Comparison of ENCODE assay signal across 22 cellular contexts in genomic region chr15:65383991-65384390, GRCh38. TPM values are rescaled to one million over a fixed set of nuclear protein-coding genes. Genes with fewer than 3 reads are reported as not detected.
DNase-seq lines count a peak whose midpoint lies in the region; ATAC-seq and TF ChIP-seq lines count a peak whose summit lies in the region.
"Had no signal": no experiment of that assay in that cellular context is flagged by ENCODE, and none has a peak within 500 bp of the region (broad histone marks: within the 10 kb centered on the region; RNA-seq: fewer than 3 reads in every experiment).

No MANE protein-coding gene starts in this region.

- peaks cover 11% of the 10 kb centered on the region for H3K27me3 Mint-ChIP-seq in activated naive CD8-positive, alpha-beta T cell
- H3K27me3 Mint-ChIP-seq in activated naive CD8-positive, alpha-beta T cell treated with anti-CD3 and anti-CD28 coated beads, Interleukin-2, amount 50 U/mL, for 24 hours = peaks cover 19% of the 10 kb centered on the region
- H3K27me3 Mint-ChIP-seq in immature natural killer cell (ENCODE audit: low read depth in 3 of 3) = peaks cover 3 to 9% (median 3%) of the 10 kb centered on the region in 3 donors
- H3K27me3 Mint-ChIP-seq in progenitor cell of endocrine pancreas = peaks cover 9% of the 10 kb centered on the region

- no peaks in the 10 kb centered on the region for H3K36me3 Mint-ChIP-seq in activated naive CD8-positive, alpha-beta T cell
- H3K36me3 Mint-ChIP-seq in activated naive CD8-positive, alpha-beta T cell treated with anti-CD3 and anti-CD28 coated beads, Interleukin-2, amount 50 U/mL, for 24 hours (ENCODE audit: low read depth) = no peaks in the 10 kb centered on the region
- no peaks in the 10 kb centered on the region for H3K36me3 Mint-ChIP-seq in immature natural killer cell
- H3K36me3 Mint-ChIP-seq in progenitor cell of endocrine pancreas (ENCODE audit: insufficient read depth) = peaks cover 2% of the 10 kb centered on the region

- DNase-seq in activated naive CD8-positive, alpha-beta T cell treated with anti-CD3 and anti-CD28 coated beads, Interleukin-2, amount 50 U/mL, for 24 hours = no peak
- DNase-seq in immature natural killer cell (no peak), progenitor cell of endocrine pancreas (ENCODE audit: low spot score, unreplicated experiment) (no peak), D341Med (ENCODE audit: low spot score) (no peak), stomach (no peak)
- DNase-seq in activated CD4-positive, CD25-positive, alpha-beta regulatory T cell (lab: John Stamatoyannopoulos, UW) = no peak
- DNase-seq: activated CD4-positive, alpha-beta T cell treated with anti-CD3 and anti-CD28 coated beads, Interleukin-2, amount 50 U/mL, for 48 hours; foreskin melanocyte; GM23248; KBM-7; NCI-H1436 treated with DMSO at 0.1 percent for 48 hours; NCI-H2107; NCI-H446; sigmoid colon; transverse colon had no signal

- H3K36me3 ChIP-seq in Loucy (ENCODE audit: insufficient read depth, low read length) (no peaks in the 10 kb centered on the region), stomach (no peaks in the 10 kb centered on the region)
- H3K36me3 ChIP-seq: sigmoid colon, transverse colon had no signal

- no peaks in the 10 kb centered on the region for H3K9me3 ChIP-seq in Loucy (ENCODE audit: insufficient read depth, low read depth, low read length)
- no peaks in the 10 kb centered on the region for H3K9me3 ChIP-seq in stomach
- H3K9me3 ChIP-seq: sigmoid colon, transverse colon had no signal

- TF ChIP-seq EP300 in stomach (IDR thresholded peaks at IDR 0.05) = no peak

- H3K9ac ChIP-seq in Loucy (ENCODE audit: low read depth, low read length, poor library complexity, severe bottlenecking) = peak overlapping the region; percentile 79
- H3K9ac ChIP-seq: GM23248 had no signal

- no peak for ATAC-seq in activated naive CD8-positive, alpha-beta T cell treated with anti-CD3 and anti-CD28 coated beads, Interleukin-2, amount 50 U/mL, for 24 hours

- intact Hi-C loops in stomach (cut with DNase I; ENCODE audit: low total_unique reads) = no loop called here

- TF ChIP-seq POLR2A in stomach (IDR thresholded peaks at IDR 0.05) = no peak

- H4K20me1 ChIP-seq in Loucy (ENCODE audit: insufficient read depth, low read length, poor library complexity, severe bottlenecking) = no peaks in the 10 kb centered on the region

- H3K9me2 ChIP-seq in Loucy (replicated peaks; ENCODE audit: low read depth, low read length) = no peaks in the 10 kb centered on the region

- no peak overlapping the region for H3K27ac ChIP-seq in stomach
- H3K27ac ChIP-seq: GM23248, sigmoid colon, SK-N-MC, transverse colon had no signal

- TF ChIP-seq CTCF in Loucy (conservative IDR thresholded peaks at IDR 0.05; ENCODE audit: low read length) (no peak), progenitor cell of endocrine pancreas (IDR thresholded peaks at IDR 0.05; ENCODE audit: unreplicated experiment) (no peak), stomach (IDR thresholded peaks at IDR 0.05) (no peak)

- no peaks in the 10 kb centered on the region for H3K9me3 Mint-ChIP-seq in activated naive CD8-positive, alpha-beta T cell (ENCODE audit: low read depth)
- H3K9me3 Mint-ChIP-seq in activated naive CD8-positive, alpha-beta T cell treated with anti-CD3 and anti-CD28 coated beads, Interleukin-2, amount 50 U/mL, for 24 hours = no peaks in the 10 kb centered on the region
- H3K9me3 Mint-ChIP-seq in immature natural killer cell (no peaks in the 10 kb centered on the region), progenitor cell of endocrine pancreas (ENCODE audit: low read depth) (no peaks in the 10 kb centered on the region)
- H3K9me3 Mint-ChIP-seq: WTC11 had no signal

- H3F3A ChIP-seq in Loucy (ENCODE audit: low read depth) = no peaks in the 10 kb centered on the region

- peaks cover 9% of the 10 kb centered on the region for H3K4me1 Mint-ChIP-seq in activated naive CD8-positive, alpha-beta T cell (ENCODE audit: low read depth)
- peaks cover 7% of the 10 kb centered on the region for H3K4me1 Mint-ChIP-seq in activated naive CD8-positive, alpha-beta T cell treated with anti-CD3 and anti-CD28 coated beads, Interleukin-2, amount 50 U/mL, for 24 hours
- H3K4me1 Mint-ChIP-seq in immature natural killer cell (peaks cover 24 to 26% of the 10 kb centered on the region in 2 donors), progenitor cell of endocrine pancreas (ENCODE audit: low read depth) (peaks cover 16% of the 10 kb centered on the region)

- H3K79me2 ChIP-seq in Loucy (ENCODE audit: insufficient read depth, low read length) = no peaks in the 10 kb centered on the region

- H3K4me2 ChIP-seq in Loucy (ENCODE audit: low read depth, low read length, poor library complexity, severe bottlenecking) = peak overlapping the region; percentile 98

- H3K27ac Mint-ChIP-seq in activated naive CD8-positive, alpha-beta T cell = no peak overlapping the region
- no peak overlapping the region for H3K27ac Mint-ChIP-seq in activated naive CD8-positive, alpha-beta T cell treated with anti-CD3 and anti-CD28 coated beads, Interleukin-2, amount 50 U/mL, for 24 hours
- H3K27ac Mint-ChIP-seq in immature natural killer cell = peak overlapping the region in 1 of 6 donors; percentile 64
- peak overlapping the region; percentile 59 for H3K27ac Mint-ChIP-seq in progenitor cell of endocrine pancreas
- H3K27ac Mint-ChIP-seq: WTC11 had no signal

- 90 to 97% (median 91%) methylated on average over 4 to 6 of the region's 6 CpGs for WGBS in stomach, 5 donors

- peak overlapping the region; percentile 90 for H3K4me3 Mint-ChIP-seq in activated naive CD8-positive, alpha-beta T cell
- H3K4me3 Mint-ChIP-seq in activated naive CD8-positive, alpha-beta T cell treated with anti-CD3 and anti-CD28 coated beads, Interleukin-2, amount 50 U/mL, for 24 hours = no peak overlapping the region
- H3K4me3 Mint-ChIP-seq in immature natural killer cell (peak overlapping the region; percentile 85 to 92 (median 91)), progenitor cell of endocrine pancreas (ENCODE audit: low read depth) (no peak overlapping the region)

- H3K4me3 ChIP-seq in Loucy (ENCODE audit: low read length, poor library complexity, severe bottlenecking) (no peak overlapping the region), stomach (no peak overlapping the region)
- H3K4me3 ChIP-seq: GM23248, sigmoid colon, SK-N-MC, transverse colon had no signal

- H3K4me1 ChIP-seq in Loucy (ENCODE audit: insufficient read depth, low read length, poor library complexity, severe bottlenecking) (peaks cover 9% of the 10 kb centered on the region), stomach (peaks cover 11 to 20% (median 19%) of the 10 kb centered on the region in 4 donors)

- no peaks in the 10 kb centered on the region for H3K27me3 ChIP-seq in Loucy (ENCODE audit: insufficient read depth, low read length, poor library complexity, severe bottlenecking)
- H3K27me3 ChIP-seq in stomach = peaks cover 0 to 34% (median 7%) of the 10 kb centered on the region in 3 donors

- peak overlapping the region; percentile 97 for H2AFZ ChIP-seq in Loucy (ENCODE audit: low read length)
- H2AFZ ChIP-seq: GM23248 had no signal

RNA-seq across cellular contexts. Expression of gene IGDCC3, which starts 6.2 kb away (rescaled TPM):
- polyA plus RNA-seq in immature natural killer cell = not detected
- 125 and 138 TPM in 2 replicates for total RNA-seq in progenitor cell of endocrine pancreas
- total RNA-seq in stomach = 1 to 10 TPM in 2 of 5 donors, not detected in 3; 1.7 to 5.8 TPM
- under 1 TPM in 2 of 3 donors, not detected in 1; 0.08 to 0.12 TPM for polyA plus RNA-seq in stomach
- total RNA-seq: CD4-positive, CD25-positive, alpha-beta regulatory T cell; GM23248; HT-29; OCI-LY7; transverse colon had no signal
- polyA plus RNA-seq: CD4-positive, CD25-positive, alpha-beta regulatory T cell; GM23248 had no signal

RNA-seq across cellular contexts. Expression of gene IGDCC4, which starts 38.8 kb away (rescaled TPM):
- under 1 TPM in 2 of 3 donors, not detected in 1; 0.18 to 0.25 TPM for polyA plus RNA-seq in immature natural killer cell
- 11.5 and 12.8 TPM in 2 replicates for total RNA-seq in progenitor cell of endocrine pancreas
- total RNA-seq in stomach = 10 to 100 TPM in 1 of 5 donors, 1 to 10 TPM in 2, not detected in 2; 3.6 to 11.2 (median 6.7) TPM
- polyA plus RNA-seq in stomach = 1 to 10 TPM in 1 of 3 donors, under 1 TPM in 2; 0.85 to 2.6 (median 0.93) TPM
- total RNA-seq: HT-29 had no signal

Comparison
In these comparisons a context has a peak if more than half of its experiments do, and no peak if none do; other contexts are left out.
1. H3K4me3 Mint-ChIP-seq: peak in activated naive CD8-positive, alpha-beta T cell (single experiment) and immature natural killer cell (5 of 5); none in activated naive CD8-positive, alpha-beta T cell treated with anti-CD3 and anti-CD28 coated beads, Interleukin-2, amount 50 U/mL, for 24 hours (single experiment) and progenitor cell of endocrine pancreas (single experiment).
2. RNA of gene IGDCC3, which starts 6.2 kb away (total RNA-seq): 125 to 138 TPM in progenitor cell of endocrine pancreas; 1.7 to 5.8 TPM in stomach; every median in the first group is over 10 times any median in the second.